ENCODE assay signal across 1 cellular context in genomic region chr1:88684482-88685238, GRCh38.
TF ChIP-seq lines count a peak whose summit lies in the region.

No MANE protein-coding gene starts in this region.

TF ChIP-seq in HepG2, 621 proteins besides CTCF, POLR2A, EP300 and RAD21 (continued from another document):
- TF ChIP-seq AKAP8 (CRISPR knock-in tag; IDR thresholded peaks at IDR 0.05): no peak
- no peak for TF ChIP-seq PCBP2 (optimal IDR thresholded peaks at IDR 0.05; ENCODE audit: low read depth, low read length, poor library complexity, severe bottlenecking)
- TF ChIP-seq ZNF567 (CRISPR knock-in tag; IDR thresholded peaks at IDR 0.05; ENCODE audit: borderline replicate concordance): no peak
- 0 out of 2 replicates have a peak, but pooled peaks have one; percentile 30 for TF ChIP-seq ZBED4 (CRISPR knock-in tag; IDR thresholded peaks at IDR 0.05; ENCODE audit: borderline replicate concordance)
- TF ChIP-seq KAT7 (CRISPR knock-in tag; IDR thresholded peaks at IDR 0.05; ENCODE audit: borderline replicate concordance): peak; percentile 52; the same call in 1 of the 2 replicates
- no peak for TF ChIP-seq MBNL3 (CRISPR knock-in tag; conservative IDR thresholded peaks at IDR 0.05)
- no peak for TF ChIP-seq ZNF616 (CRISPR knock-in tag; IDR thresholded peaks at IDR 0.05; ENCODE audit: low read depth)
- peak; percentile 83 for TF ChIP-seq ASH2L (IDR thresholded peaks at IDR 0.05; ENCODE audit: insufficient read length, low read depth, low read length)
- TF ChIP-seq GATAD2A (CRISPR knock-in tag; IDR thresholded peaks at IDR 0.05): no peak
- no peak for TF ChIP-seq ZSCAN31 (CRISPR knock-in tag; IDR thresholded peaks at IDR 0.05; ENCODE audit: low read depth)
- 0 out of 2 replicates have a peak, but pooled peaks have one; percentile 27 for TF ChIP-seq MED13 (CRISPR knock-in tag; IDR thresholded peaks at IDR 0.05)
- TF ChIP-seq CCAR2 (optimal IDR thresholded peaks at IDR 0.05; ENCODE audit: low read depth, low read length): no peak
- 0 out of 2 replicates have a peak, but pooled peaks have one; percentile 15 for TF ChIP-seq SALL1 (CRISPR knock-in tag; IDR thresholded peaks at IDR 0.05)
- TF ChIP-seq ZNF296 (CRISPR knock-in tag; conservative IDR thresholded peaks at IDR 0.05): no peak
- no peak for TF ChIP-seq GPN1 (CRISPR knock-in tag; IDR thresholded peaks at IDR 0.05; ENCODE audit: borderline replicate concordance)
- no peak for TF ChIP-seq RNF2 (conservative IDR thresholded peaks at IDR 0.05; ENCODE audit: low read depth)
- no peak for TF ChIP-seq PHB2 (IDR thresholded peaks at IDR 0.05; ENCODE audit: partially characterized antibody)
- TF ChIP-seq KLF11 (CRISPR knock-in tag; IDR thresholded peaks at IDR 0.05): no peak
- no peak for TF ChIP-seq KDM1A (CRISPR knock-in tag; IDR thresholded peaks at IDR 0.05)
- no peak for TF ChIP-seq ZKSCAN8 (CRISPR knock-in tag; IDR thresholded peaks at IDR 0.05; ENCODE audit: borderline replicate concordance)
- peak; percentile 43; the same call in 1 of the 2 replicates for TF ChIP-seq TAF1 (CRISPR knock-in tag; IDR thresholded peaks at IDR 0.05)
- no peak for TF ChIP-seq TBX2 (CRISPR knock-in tag; IDR thresholded peaks at IDR 0.05; ENCODE audit: borderline replicate concordance)
- no peak for TF ChIP-seq TCF12 (IDR thresholded peaks at IDR 0.05)
- TF ChIP-seq TCF12 (CRISPR knock-in tag; IDR thresholded peaks at IDR 0.05): peak; percentile 70
- no peak for TF ChIP-seq PRDM10 (CRISPR knock-in tag; IDR thresholded peaks at IDR 0.05; ENCODE audit: low read depth)
- no peak; the same call in none of the 2 replicates for TF ChIP-seq ZNF607 (CRISPR knock-in tag; IDR thresholded peaks at IDR 0.05; ENCODE audit: borderline replicate concordance)
- TF ChIP-seq MAX (IDR thresholded peaks at IDR 0.05): 0 out of 2 replicates have a peak, but pooled peaks have one; percentile 25
- 0 out of 2 replicates have a peak, but pooled peaks have one; percentile 27 for TF ChIP-seq ZSCAN29 (CRISPR knock-in tag; conservative IDR thresholded peaks at IDR 0.05)
- no peak for TF ChIP-seq ZBTB21 (CRISPR knock-in tag; IDR thresholded peaks at IDR 0.05)
- TF ChIP-seq ZSCAN22 (CRISPR knock-in tag; IDR thresholded peaks at IDR 0.05): no peak
- no peak for TF ChIP-seq ZNF496 (CRISPR knock-in tag; IDR thresholded peaks at IDR 0.05; ENCODE audit: insufficient replicate concordance)
- TF ChIP-seq AGO1 (IDR thresholded peaks at IDR 0.05; ENCODE audit: low read depth, low read length, poor library complexity, severe bottlenecking): no peak
- no peak for TF ChIP-seq TFDP2 (CRISPR knock-in tag; IDR thresholded peaks at IDR 0.05)
- no peak for TF ChIP-seq SCMH1 (CRISPR knock-in tag; IDR thresholded peaks at IDR 0.05; ENCODE audit: borderline replicate concordance)
- TF ChIP-seq ZNF510 (CRISPR knock-in tag; IDR thresholded peaks at IDR 0.05; ENCODE audit: low read depth): no peak
- peak; percentile 77; the same call in 1 of the 2 replicates for TF ChIP-seq MXD1 (CRISPR knock-in tag; IDR thresholded peaks at IDR 0.05)
- TF ChIP-seq YEATS4 (CRISPR knock-in tag; IDR thresholded peaks at IDR 0.05; ENCODE audit: borderline replicate concordance): peak; percentile 28; the same call in 1 of the 2 replicates
- TF ChIP-seq TEAD2 (CRISPR knock-in tag; IDR thresholded peaks at IDR 0.05): no peak
- TF ChIP-seq AGO2 (optimal IDR thresholded peaks at IDR 0.05; ENCODE audit: low read depth, low read length): peak; percentile 80
- no peak for TF ChIP-seq PREB (CRISPR knock-in tag; IDR thresholded peaks at IDR 0.05)
- no peak for TF ChIP-seq ZEB1 (IDR thresholded peaks at IDR 0.05; ENCODE audit: insufficient replicate concordance, low read depth)
- 0 out of 2 replicates have a peak, but pooled peaks have one; percentile 16 for TF ChIP-seq GABPA (IDR thresholded peaks at IDR 0.05; ENCODE audit: low read depth, low read length)
- peak; percentile 13; the same call in 1 of the 2 replicates for TF ChIP-seq GABPA (CRISPR knock-in tag; IDR thresholded peaks at IDR 0.05; ENCODE audit: low read depth)
- no peak for TF ChIP-seq RORA (CRISPR knock-in tag; IDR thresholded peaks at IDR 0.05)
- TF ChIP-seq YY1 (IDR thresholded peaks at IDR 0.05; ENCODE audit: insufficient read depth, insufficient replicate concordance, low read depth, low read length): peak; percentile 56
- 0 out of 2 replicates have a peak, but pooled peaks have one; percentile 21 for TF ChIP-seq POGK (CRISPR knock-in tag; conservative IDR thresholded peaks at IDR 0.05)
- TF ChIP-seq NFKBIZ (CRISPR knock-in tag; IDR thresholded peaks at IDR 0.05): no peak
- TF ChIP-seq DR1 (CRISPR knock-in tag; IDR thresholded peaks at IDR 0.05): no peak; the same call in 1 of the 2 replicates
- no peak for TF ChIP-seq TAF15 (IDR thresholded peaks at IDR 0.05; ENCODE audit: low read depth, low read length, poor library complexity, severe bottlenecking)
- no peak for TF ChIP-seq FOXO1 (CRISPR knock-in tag; IDR thresholded peaks at IDR 0.05)
TF ChIP-seq in HepG2: peak in this region for 98.
